30 cellular contexts compared by ENCODE assay signal in genomic region chr2:104163611-104164157, GRCh38.
"Had no signal": no experiment of that assay in that cellular context is flagged by ENCODE, and none has a peak within 500 bp of the region (broad histone marks: within the 10 kb centered on the region; RNA-seq: fewer than 3 reads in every experiment).

No MANE protein-coding gene starts in this region.

- H3K4me3 Mint-ChIP-seq: activated T-cell treated with anti-CD3 and anti-CD28 coated beads, Interleukin-2, amount 50 U/mL, for 4 hours; activated T-helper 17 cell treated with anti-CD3 and anti-CD28 coated beads, Interleukin-2, amount 50 U/mL, for 72 hours; memory B cell; naive thymus-derived CD4-positive, alpha-beta T cell; neural crest cell; T-helper 2 cell treated with Interferon-gamma antibody and Interleukin-4, amounts not matched to agents 5 μg/mL and 100 μg/mL, for 36 hours; type B pancreatic cell had no signal

- ATAC-seq: activated T-cell treated with anti-CD3 and anti-CD28 coated beads, Interleukin-2, amount 50 U/mL, for 4 hours; activated T-helper 17 cell treated with anti-CD3 and anti-CD28 coated beads, Interleukin-2, amount 50 U/mL, for 72 hours; body of pancreas; naive thymus-derived CD4-positive, alpha-beta T cell; right cardiac atrium; stimulated activated naive CD8-positive, alpha-beta T cell treated with anti-CD3 and anti-CD28 coated beads, Interleukin-15, Interleukin-2, amounts not matched to agents 100 U/mL and 50 U/mL, for 24 hours had no signal

- H3K36me3 Mint-ChIP-seq: memory B cell; naive thymus-derived CD4-positive, alpha-beta T cell; type B pancreatic cell had no signal

- H3K79me2 ChIP-seq: parathyroid adenoma had no signal

- H3K4me1 Mint-ChIP-seq: activated T-helper 17 cell treated with anti-CD3 and anti-CD28 coated beads, Interleukin-2, amount 50 U/mL, for 72 hours; memory B cell; naive thymus-derived CD4-positive, alpha-beta T cell; neural crest cell had no signal

- H3K9me3 Mint-ChIP-seq: T-helper 2 cell treated with Interferon-gamma antibody and Interleukin-4, amounts not matched to agents 5 μg/mL and 100 μg/mL, for 36 hours; type B pancreatic cell had no signal

- H3K27ac ChIP-seq: body of pancreas, cardiac muscle cell, colonic mucosa, parathyroid adenoma, spleen, uterus, VCaP had no signal

- H3K27ac Mint-ChIP-seq: activated T-helper 17 cell treated with anti-CD3 and anti-CD28 coated beads, Interleukin-2, amount 50 U/mL, for 72 hours; memory B cell; naive thymus-derived CD4-positive, alpha-beta T cell; T-helper 2 cell treated with Interferon-gamma antibody and Interleukin-4, amounts not matched to agents 5 μg/mL and 100 μg/mL, for 36 hours; type B pancreatic cell had no signal

- H3K36me3 ChIP-seq: cardiac muscle cell, colonic mucosa, spleen, uterus had no signal

- H3K4me3 ChIP-seq: body of pancreas, cardiac muscle cell, colonic mucosa, spleen, uterus had no signal

- H3K27me3 Mint-ChIP-seq: activated T-helper 17 cell treated with anti-CD3 and anti-CD28 coated beads, Interleukin-2, amount 50 U/mL, for 72 hours; memory B cell; naive thymus-derived CD4-positive, alpha-beta T cell; type B pancreatic cell had no signal

- H2AFZ ChIP-seq: parathyroid adenoma had no signal

- H3K9ac ChIP-seq: parathyroid adenoma had no signal

- DNase-seq: activated CD4-positive, alpha-beta T cell treated with anti-CD3 and anti-CD28 coated beads for 4 hours; activated CD4-positive, alpha-beta T cell treated with anti-CD3 and anti-CD28 coated beads, Interleukin-2, amount 50 U/mL, for 48 hours; activated gamma-delta T cell treated with Interleukin-2 at 50 U/mL for 16 hours; activated naive CD4-positive, alpha-beta T cell treated with anti-CD3 and anti-CD28 coated beads, Interleukin-2, amount 50 U/mL, for 16 hours; activated T-cell treated with anti-CD3 and anti-CD28 coated beads, Interleukin-2, amount 50 U/mL, for 4 hours; amniotic stem cell; body of pancreas; cerebellar nuclear complex; colonic mucosa; effector CD8-positive, alpha-beta T cell; head of caudate nucleus; hippocampal formation; midbrain; naive thymus-derived CD4-positive, alpha-beta T cell; occipital lobe; right cardiac atrium; spleen; stimulated activated CD4-positive, alpha-beta T cell treated with anti-CD3 and anti-CD28 coated beads, Interleukin-2, amount 100 ng/mL, for 48 hours; stimulated activated naive CD8-positive, alpha-beta T cell treated with anti-CD3 and anti-CD28 coated beads, Interleukin-15, Interleukin-2, amounts not matched to agents 100 U/mL and 50 U/mL, for 24 hours; T-helper 1 cell; uterus had no signal

- FAIRE-seq: endometrium had no signal

- H3K9me3 ChIP-seq: body of pancreas, colonic mucosa, spleen, uterus had no signal

- H3K27me3 ChIP-seq: body of pancreas, cardiac muscle cell, colonic mucosa, spleen, uterus had no signal

- H3K4me1 ChIP-seq: body of pancreas, colonic mucosa, parathyroid adenoma, spleen, uterus had no signal
